In the genomic region with DNA sequence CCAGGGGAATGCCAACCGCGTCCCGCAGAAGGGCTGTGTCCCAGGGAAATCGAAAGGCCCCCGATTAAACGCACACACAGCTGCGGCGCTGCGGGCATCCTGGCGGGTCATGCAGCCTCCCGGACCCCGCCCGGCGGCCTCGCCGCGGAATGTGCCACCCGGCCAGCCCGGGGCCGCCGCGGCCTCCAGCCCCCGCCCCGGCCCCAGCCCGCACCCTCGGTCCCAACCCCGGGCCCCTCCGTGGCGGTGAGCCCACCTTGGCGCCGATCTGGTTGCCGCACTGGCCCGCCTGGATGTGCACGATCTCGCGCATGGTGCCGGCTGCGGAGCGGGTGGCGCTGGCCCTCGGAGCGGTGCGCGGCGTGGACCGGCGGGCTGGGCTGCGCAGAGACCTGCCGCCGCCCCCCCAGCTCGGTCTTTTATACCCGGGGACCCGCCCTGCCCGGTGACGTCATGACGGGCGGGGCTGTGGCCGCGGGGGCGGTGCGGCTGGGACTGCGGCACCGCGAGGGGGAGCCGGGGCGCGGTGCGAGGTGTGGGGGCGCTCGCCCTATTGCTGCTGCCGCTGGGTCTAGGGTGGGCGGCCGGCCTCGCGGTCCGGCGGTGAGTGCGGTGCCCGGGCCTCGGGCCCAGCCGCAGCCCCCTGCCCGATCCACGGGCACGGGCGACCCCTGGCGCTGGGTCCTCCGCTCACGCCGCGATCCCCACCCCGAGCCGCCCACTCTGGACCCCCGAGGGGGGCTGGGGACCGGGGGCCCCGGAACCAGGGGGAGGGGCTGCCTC, we compare ENCODE assay signal across 8 cellular contexts. TPM values are rescaled to one million over a fixed set of nuclear protein-coding genes. Genes with fewer than 3 reads are reported as not detected.
DNase-seq lines count a peak whose midpoint lies in the region; ATAC-seq, FAIRE-seq and TF ChIP-seq lines count a peak whose summit lies in the region.

A gene (minus strand): TSS at position 394 of the 783 bp plus-strand sequence. CDS start 81 bp downstream, at position 313.

- TF ChIP-seq POLR2A in thyroid gland (IDR thresholded peaks at IDR 0.05) = peak; percentile 78 to 98

- peak within 1 kb of the TSS; percentile 97 for H3K4me3 ChIP-seq in HUES64 (ENCODE audit: low read length)
- H3K4me3 ChIP-seq in pancreas = peak within 1 kb of the TSS; percentile 90 to 100 (median 94)
- H3K4me3 ChIP-seq in thyroid gland (replicated peaks in 1 of 3) = peak within 1 kb of the TSS; percentile 89 to 96 (median 91)

- H3K9me3 ChIP-seq in HUES64 (ENCODE audit: insufficient read depth, low read depth, low read length) (no peaks in the 10 kb centered on the region), pancreas (no peaks in the 10 kb centered on the region), thyroid gland (no peaks in the 10 kb centered on the region)

- H3K4me1 Mint-ChIP-seq in activated naive CD8-positive, alpha-beta T cell (ENCODE audit: low read depth) = peaks cover 41% of the 10 kb centered on the region

- no peak for FAIRE-seq in pancreas (lab: Jason Lieb, UNC)

- no peaks in the 10 kb centered on the region for H3K27me3 ChIP-seq in HUES64 (ENCODE audit: insufficient read depth, low read length)
- H3K27me3 ChIP-seq in pancreas = no peaks in the 10 kb centered on the region
- H3K27me3 ChIP-seq in thyroid gland = no peaks in the 10 kb centered on the region

- peak; percentile 79 for ATAC-seq in GM21423 (IDR thresholded peaks at IDR 0.05; ENCODE audit: unreplicated experiment)
- ATAC-seq in SK-N-SH treated with all-trans-retinoic acid at 6 μM for 48 hours = peak; percentile 72
- peak; percentile 68 to 82 (median 73) for ATAC-seq in pancreas

- DNase-seq in DMS53 (lab: John Stamatoyannopoulos, UW) (peak; percentile 90), head of caudate nucleus (peak; percentile 55 to 96 (median 88)), pancreas (peak; percentile 75 to 96 (median 90)), thyroid gland (peak; percentile 76 to 79)

- H3K36me3 ChIP-seq in HUES64 (ENCODE audit: insufficient read depth, low read length) (peaks cover 27% of the 10 kb centered on the region), pancreas (peaks cover 0 to 14% (median 3%) of the 10 kb centered on the region in 3 donors), thyroid gland (no peaks in the 10 kb centered on the region)

- H3K27ac ChIP-seq in HUES64 (ENCODE audit: low read depth, low read length) = peak within 1 kb of the TSS; percentile 92
- H3K27ac ChIP-seq in pancreas = peak within 1 kb of the TSS; percentile 91 to 98 (median 94)
- H3K27ac ChIP-seq in thyroid gland = peak within 1 kb of the TSS; percentile 92 to 95 (median 93)

- peaks cover 4% of the 10 kb centered on the region for H3K36me3 Mint-ChIP-seq in activated naive CD8-positive, alpha-beta T cell

- H3K9me3 Mint-ChIP-seq in activated naive CD8-positive, alpha-beta T cell (ENCODE audit: low read depth) = peaks cover 4% of the 10 kb centered on the region

- WGBS in HUES64 = under 1% methylated on average over 95 of the region's 95 CpGs
- 1% methylated on average over 60 to 95 of the region's 95 CpGs for WGBS in pancreas, 2 donors
- 0% methylated on average over 3 to 23 of the region's 95 CpGs for WGBS in thyroid gland, 2 donors

- peak within 1 kb of the TSS; percentile 89 for H3K9ac ChIP-seq in HUES64 (ENCODE audit: low read depth, low read length)

- peak within 1 kb of the TSS; percentile 76 for H3K27ac Mint-ChIP-seq in activated naive CD8-positive, alpha-beta T cell

- TF ChIP-seq CTCF in pancreas (IDR thresholded peaks at IDR 0.05) (peak in 1 of 4 donors; percentile 25), thyroid gland (IDR thresholded peaks at IDR 0.05) (peak in 3 of 6 experiments; percentile 42 to 64 (median 55))

- peak within 1 kb of the TSS; percentile 92 for H3K4me3 Mint-ChIP-seq in activated naive CD8-positive, alpha-beta T cell

- peaks cover 31% of the 10 kb centered on the region for H3K4me1 ChIP-seq in HUES64 (ENCODE audit: insufficient read depth, low read length)
- H3K4me1 ChIP-seq in pancreas = peaks cover 0 to 18% (median 10%) of the 10 kb centered on the region in 3 donors
- peaks cover 0 to 8% of the 10 kb centered on the region in 2 donors for H3K4me1 ChIP-seq in thyroid gland

- no peaks in the 10 kb centered on the region for H3K27me3 Mint-ChIP-seq in activated naive CD8-positive, alpha-beta T cell

- intact Hi-C loops in head of caudate nucleus (cut with DNase I) = loop anchor here (10.0 kb wide), 1 partner anchor 87 kb away; no protein-coding TSS in a partner anchor
- intact Hi-C loops in pancreas (cut with DNase I) = no loop called here
- intact Hi-C loops in thyroid gland (cut with DNase I) = no loop called here

TF ChIP-seq in SK-N-SH treated with all-trans-retinoic acid at 6 μM for 48 hours, 23 proteins besides CTCF, POLR2A, EP300 and RAD21:
- no peak for TF ChIP-seq ESRRG (CRISPR knock-in tag; IDR thresholded peaks at IDR 0.05)
- TF ChIP-seq ZC3H10 (CRISPR knock-in tag; IDR thresholded peaks at IDR 0.05) = no peak
- TF ChIP-seq ZNF565 (CRISPR knock-in tag; conservative IDR thresholded peaks at IDR 0.05; ENCODE audit: low read depth) = no peak
- no peak for TF ChIP-seq BACH2 (CRISPR knock-in tag; IDR thresholded peaks at IDR 0.05; ENCODE audit: borderline replicate concordance)
- TF ChIP-seq ZFP3 (CRISPR knock-in tag; IDR thresholded peaks at IDR 0.05) = peak; percentile 25; the same call in 1 of the 2 replicates
- no peak for TF ChIP-seq ZNF8 (CRISPR knock-in tag; IDR thresholded peaks at IDR 0.05)
- no peak for TF ChIP-seq TOX (CRISPR knock-in tag; IDR thresholded peaks at IDR 0.05; ENCODE audit: borderline replicate concordance)
- no peak for TF ChIP-seq TCF4 (CRISPR knock-in tag; IDR thresholded peaks at IDR 0.05; ENCODE audit: borderline replicate concordance)

RNA-seq across cellular contexts. Expression of the gene that starts here (rescaled TPM):
- 489 TPM for polyA plus RNA-seq in HUES64 (2013, experiment 1 of 2)
- 497 TPM for polyA plus RNA-seq in HUES64 (2013, experiment 2 of 2)
- total RNA-seq in pancreas (10 to 100 TPM; 16.3 to 55.9 (median 20.0) TPM), thyroid gland (10 to 100 TPM; 16.3 to 72.5 (median 34.5) TPM)
- polyA plus RNA-seq in pancreas = 10 to 100 TPM; 21.3 to 26.0 TPM

Comparison
In these comparisons a context has a peak if more than half of its experiments do, and no peak if none do; other contexts are left out.
1. Peak in every context shown above with its lines: DNase-seq, ATAC-seq, H3K4me3 ChIP-seq and H3K27ac ChIP-seq.